Comparison of ENCODE assay signal across 11 cellular contexts in the genomic region with DNA sequence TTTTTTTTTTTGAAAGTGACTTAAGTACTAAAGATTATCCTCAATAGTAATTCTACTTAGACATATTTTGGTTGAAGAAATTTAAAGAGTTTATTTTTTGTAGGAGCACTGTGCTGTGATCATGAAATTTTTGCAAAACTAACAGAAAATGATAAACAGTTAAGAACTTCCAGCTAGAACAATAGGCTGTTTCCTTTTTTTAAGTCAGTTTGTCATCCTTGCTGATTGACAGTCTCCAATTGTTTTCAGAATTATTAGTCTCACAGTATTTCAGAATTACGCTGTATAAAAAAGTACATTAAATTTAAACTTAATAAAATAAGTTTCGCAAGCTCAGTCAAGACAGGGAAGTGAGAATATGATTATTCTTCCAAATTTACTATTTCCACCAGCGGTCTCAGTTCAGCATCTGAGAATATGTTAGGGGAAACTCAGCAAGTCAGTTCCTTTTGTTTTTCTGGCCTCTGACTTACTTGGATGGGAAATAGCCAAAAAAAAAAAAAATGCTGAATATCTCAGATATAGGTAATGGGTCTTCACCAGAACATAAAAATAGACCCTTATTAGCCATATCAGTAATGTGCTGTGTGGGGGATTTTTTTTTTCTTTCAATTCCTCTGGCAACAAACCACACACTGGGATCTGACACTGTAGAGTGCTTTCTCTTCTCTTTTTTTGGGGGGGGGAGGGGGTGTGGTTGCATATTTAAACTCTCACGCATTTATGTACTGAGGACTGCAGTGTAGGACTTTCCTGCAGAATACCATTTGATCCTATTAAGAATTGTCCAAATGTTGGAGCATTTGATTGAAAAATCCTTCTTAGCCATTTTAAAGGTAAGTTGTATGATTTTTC. TPM values are rescaled to one million over a fixed set of nuclear protein-coding genes. Genes with fewer than 3 reads are reported as not detected.
DNase-seq lines count a peak whose midpoint lies in the region; ATAC-seq and TF ChIP-seq lines count a peak whose summit lies in the region.
"Had no signal": no experiment of that assay in that cellular context is flagged by ENCODE, and none has a peak within 500 bp of the region (broad histone marks: within the 10 kb centered on the region; RNA-seq: fewer than 3 reads in every experiment).

Gene CD36 (plus strand): TSS at position 732 of the 855 bp plus-strand sequence. CDS start 8,099 bp downstream, outside the sequence.

- H3K27ac ChIP-seq in parathyroid adenoma (no peak within 1 kb of the TSS), caudate nucleus (ENCODE audit: low read depth, low read length) (no peak within 1 kb of the TSS)

- H3K9me3 ChIP-seq in parathyroid adenoma (ENCODE audit: control insufficient read depth, low read length): no peaks in the 10 kb centered on the region

- H3K79me2 ChIP-seq in parathyroid adenoma: no peaks in the 10 kb centered on the region

- no peak within 1 kb of the TSS for H2AFZ ChIP-seq in parathyroid adenoma

- no peaks in the 10 kb centered on the region for H3K27me3 ChIP-seq in parathyroid adenoma (ENCODE audit: control insufficient read depth, insufficient read depth, low read length)

- no peak for TF ChIP-seq CTCF in parathyroid adenoma (IDR thresholded peaks at IDR 0.05)

- peak within 1 kb of the TSS; percentile 33 for H3K4me3 ChIP-seq in parathyroid adenoma (ENCODE audit: low read depth, low read length)

- no peaks in the 10 kb centered on the region for H3K4me1 ChIP-seq in parathyroid adenoma

- ATAC-seq in GM18867 (IDR thresholded peaks at IDR 0.05; ENCODE audit: unreplicated experiment) (peak; percentile 53), HG03342 (IDR thresholded peaks at IDR 0.05; ENCODE audit: unreplicated experiment) (peak; percentile 83)
- ATAC-seq: esophagus mucosa had no signal

- H3K4me2 ChIP-seq in parathyroid adenoma (ENCODE audit: low read length): no peak within 1 kb of the TSS

- H3K9ac ChIP-seq in parathyroid adenoma: no peak within 1 kb of the TSS

- DNase-seq in dermis blood vessel endothelial cell (no peak), NCI-H2107 (lab: John Stamatoyannopoulos, UW) (no peak), KG1 (lab: John Stamatoyannopoulos, UW) (no peak), caudate nucleus (lab: John Stamatoyannopoulos, UW) (no peak)
- no peak for DNase-seq in stimulated activated CD4-positive, alpha-beta T cell treated with anti-CD3 and anti-CD28 coated beads, Interleukin-2, amount 100 ng/mL, for 24 hours
- DNase-seq: NCI-H510A treated with DMSO at 0.1 percent for 48 hours, posterior cingulate gyrus had no signal

- H3K36me3 ChIP-seq in parathyroid adenoma (ENCODE audit: control insufficient read depth, insufficient read depth, low read length): no peaks in the 10 kb centered on the region

RNA-seq across cellular contexts. Expression of gene CD36, which starts in this region (rescaled TPM):
- 151 and 171 TPM in 2 replicates for total RNA-seq in dermis blood vessel endothelial cell
